In the genomic region with DNA sequence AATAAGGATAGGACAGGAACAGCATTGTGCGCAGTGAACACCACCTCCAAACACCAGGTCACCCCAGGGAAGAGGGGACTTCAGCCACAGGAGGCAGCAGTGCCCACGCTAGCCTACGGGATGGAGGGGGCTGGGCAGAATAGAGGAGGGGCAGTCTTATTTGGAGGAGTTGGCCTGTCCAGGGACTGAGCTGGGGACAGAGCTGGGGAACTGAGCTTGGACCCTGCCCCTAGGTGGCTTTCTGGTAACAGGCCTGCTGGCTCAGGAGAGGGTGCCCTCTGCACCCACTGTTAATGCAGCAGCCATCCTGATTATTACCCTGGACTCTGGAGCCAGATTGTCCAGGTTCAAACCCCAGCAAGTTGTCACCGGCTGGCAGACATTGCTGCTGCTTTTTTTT, we compare ENCODE assay signal across 20 cellular contexts. TPM values are rescaled to one million over a fixed set of nuclear protein-coding genes. Genes with fewer than 3 reads are reported as not detected.
DNase-seq lines count a peak whose midpoint lies in the region; FAIRE-seq and TF ChIP-seq lines count a peak whose summit lies in the region.
"Had no signal": no experiment of that assay in that cellular context is flagged by ENCODE, and none has a peak within 500 bp of the region (broad histone marks: within the 10 kb centered on the region; RNA-seq: fewer than 3 reads in every experiment).

No MANE protein-coding gene starts in this region.

- H3K79me2 ChIP-seq in H1 (ENCODE audit: control insufficient read depth in 1 of 2, insufficient read depth in 2 of 2, low read length in 2 of 2) (peaks cover 0 to 11% of the 10 kb centered on the region in 2 experiments; a peak in 1 of 4 replicates), trophoblast cell (ENCODE audit: control insufficient read depth, insufficient read depth, low read length, poor library complexity) (peaks cover 2% of the 10 kb centered on the region)

- no peak overlapping the region for H4K12ac ChIP-seq in trophoblast cell (ENCODE audit: low read depth, low read length)

- H3K4me1 ChIP-seq in H1 (replicated peaks in 1 of 4; ENCODE audit: control insufficient read depth in 3 of 4, insufficient read depth in 4 of 4, low read length in 3 of 4) = peaks cover 0 to 21% (median 13%) of the 10 kb centered on the region in 4 experiments; a peak in 6 of 7 replicates
- peaks cover 23 to 38% of the 10 kb centered on the region in 2 experiments for H3K4me1 ChIP-seq in trophoblast cell (ENCODE audit: control insufficient read depth in 1 of 2, insufficient read depth in 2 of 2, low read length in 2 of 2)

- H4K91ac ChIP-seq in H1 (replicated peaks; ENCODE audit: insufficient read length, low read length) (no peak overlapping the region), trophoblast cell (ENCODE audit: low read depth, low read length) (no peak overlapping the region)

- H3K9me3 Mint-ChIP-seq in HFFc6 = no peaks in the 10 kb centered on the region
- H3K9me3 Mint-ChIP-seq: CD8-positive, alpha-beta memory T cell had no signal

- H3K14ac ChIP-seq in H1 (ENCODE audit: insufficient read length) (no peak overlapping the region), trophoblast cell (ENCODE audit: low read length) (no peak overlapping the region)

- WGBS in H1 (ENCODE audit: extremely low coverage in 1 of 2, insufficient coverage in 1 of 2, insufficient read length in 1 of 2, insufficient replicate concordance in 2 of 2, low coverage in 1 of 2, low lambda C conversion rate in 2 of 2, missing lambda C conversion rate in 1 of 2), 2 experiments = 81% methylated on average over 4 of the region's 4 CpGs; no CpG with 5 or more reads in 1 of the 2 experiments
- WGBS in trophoblast cell (ENCODE audit: extremely low coverage, insufficient coverage, insufficient read length) = no CpG with 5 or more reads among the region's 4 CpGs

- H3K27ac ChIP-seq in H1 (ENCODE audit: low read depth, low read length) (no peak overlapping the region), trophoblast cell (ENCODE audit: low read depth, low read length) (no peak overlapping the region)
- H3K27ac ChIP-seq: 22Rv1, BLaER1 had no signal

- intact Hi-C loops in posterior vena cava (cut with DNase I) = no loop called here

- DNase-seq in NCI-H82 (lab: John Stamatoyannopoulos, UW) = peak; percentile 5
- DNase-seq in NCI-H82 treated with DMSO at 0.1 percent for 48 hours (lab: John Stamatoyannopoulos, UW; ENCODE audit: unreplicated experiment) = no peak
- no peak for DNase-seq in HFFc6
- no peak for DNase-seq in H1 (ENCODE audit: low read depth in 1 of 2, low spot score in 2 of 2)
- peak; percentile 59 for DNase-seq in posterior vena cava (ENCODE audit: low spot score)
- DNase-seq in activated T-cell treated with anti-CD3 and anti-CD28 coated beads, Interleukin-2, amount 50 U/mL, for 1 hour = no peak
- no peak for DNase-seq in NCI-H345 treated with DMSO at 0.1 percent for 48 hours (lab: John Stamatoyannopoulos, UW; ENCODE audit: unreplicated experiment)
- no peak for DNase-seq in trophoblast cell
- DNase-seq: CD8-positive, alpha-beta memory T cell; DMS79 treated with DMSO at 0.1 percent for 48 hours; KBM-7; NCI-H1417 treated with DMSO at 0.1 percent for 48 hours; NCI-H2029; NCI-H2171; NCI-H446 treated with DMSO at 0.1 percent for 48 hours; SHP77 treated with DMSO at 0.1 percent for 48 hours had no signal

- no peak overlapping the region for H3K27ac Mint-ChIP-seq in HFFc6

- no peak overlapping the region for H3K56ac ChIP-seq in H1 (replicated peaks; ENCODE audit: insufficient read length, low read depth, low read length)

- no peak overlapping the region for H4K8ac ChIP-seq in H1 (ENCODE audit: extremely low read depth, insufficient read depth, low read length)
- no peak overlapping the region for H4K8ac ChIP-seq in trophoblast cell (ENCODE audit: low read depth, low read length)

- H3K18ac ChIP-seq in H1 (ENCODE audit: extremely low read depth, low read length) (no peak overlapping the region), trophoblast cell (ENCODE audit: low read length) (no peak overlapping the region)

- no peak for TF ChIP-seq POLR2A in H1 (IDR thresholded peaks at IDR 0.05; ENCODE audit: control extremely low read depth in 1 of 2, low read depth in 2 of 2, low read length in 2 of 2)

- H2AFZ ChIP-seq in H1 (ENCODE audit: low read length) (no peak overlapping the region), trophoblast cell (ENCODE audit: insufficient read depth, low read length, poor library complexity) (no peak overlapping the region)

- TF ChIP-seq EP300 in H1 (IDR thresholded peaks at IDR 0.05; ENCODE audit: borderline replicate concordance in 1 of 2, low read depth in 2 of 2, low read length in 2 of 2) = no peak

- CTCF ChIA-PET in H1 (lab: Charles Lee; ENCODE audit: partially characterized antibody) = interaction anchor here (0.7 to 13.9 kb wide), 10 partner anchors 8 to 425 kb away, joined by 3 to 210 read pairs (median 4); a partner anchor contains a TSS

- H3K79me1 ChIP-seq in H1 (ENCODE audit: low read depth, low read length) = peaks cover 5% of the 10 kb centered on the region
- peaks cover 8% of the 10 kb centered on the region for H3K79me1 ChIP-seq in trophoblast cell (ENCODE audit: low read length)

- H3K27me3 Mint-ChIP-seq in HFFc6 (ENCODE audit: insufficient read depth) = peaks cover 5% of the 10 kb centered on the region; the same call in 1 of the 2 replicates

- H2BK15ac ChIP-seq in H1 (ENCODE audit: low read length) = peak overlapping the region; percentile 40; the same call in 1 of the 2 replicates

- peaks cover 26% of the 10 kb centered on the region for H3K4me1 Mint-ChIP-seq in HFFc6 (ENCODE audit: low read depth)

- H3K9ac ChIP-seq in H1 (replicated peaks in 1 of 4; ENCODE audit: extremely low read depth in 1 of 4, low read depth in 3 of 4, low read length in 3 of 4) (no peak overlapping the region), trophoblast cell (ENCODE audit: low read length) (no peak overlapping the region)
- H3K9ac ChIP-seq: BLaER1 had no signal

- H2AK5ac ChIP-seq in H1 (ENCODE audit: low read depth, low read length) (no peak overlapping the region), trophoblast cell (ENCODE audit: low read length) (no peak overlapping the region)

- H3K23ac ChIP-seq in H1 (ENCODE audit: insufficient read length) (no peak overlapping the region), trophoblast cell (ENCODE audit: low read length) (no peak overlapping the region)

- peak; percentile 19; the same call in 1 of the 2 replicates for TF ChIP-seq CTCF in HFFc6 (IDR thresholded peaks at IDR 0.05)
- TF ChIP-seq CTCF in H1 (IDR thresholded peaks at IDR 0.05; ENCODE audit: control extremely low read depth in 1 of 3, insufficient read depth in 1 of 3, low read depth in 1 of 3, low read length in 3 of 3) = peak in 2 of 3 experiments; percentile 29 to 41; a peak in 2 of 4 replicates

- H3K4me2 ChIP-seq in H1 (ENCODE audit: insufficient read depth in 1 of 2, low read depth in 2 of 2, low read length in 2 of 2) (no peak overlapping the region), trophoblast cell (ENCODE audit: low read length) (no peak overlapping the region)
- H3K4me2 ChIP-seq: BLaER1 had no signal

- H3K36me3 ChIP-seq in H1 (ENCODE audit: control insufficient read depth in 2 of 4, insufficient read depth in 4 of 4, low read length in 3 of 4) = no peaks in the 10 kb centered on the region
- no peaks in the 10 kb centered on the region for H3K36me3 ChIP-seq in trophoblast cell (ENCODE audit: control insufficient read depth in 1 of 2, insufficient read depth in 2 of 2, low read length in 2 of 2)

- H2BK120ac ChIP-seq in H1 (replicated peaks; ENCODE audit: low read depth, low read length) (no peak overlapping the region), trophoblast cell (ENCODE audit: insufficient read depth, low read length, poor library complexity) (no peak overlapping the region)

- H3K4me3 ChIP-seq in H1 (ENCODE audit: extremely low read depth in 1 of 4, insufficient read depth in 2 of 4, low read depth in 3 of 4, low read length in 4 of 4) (no peak overlapping the region), trophoblast cell (ENCODE audit: low read depth, low read length) (no peak overlapping the region)
- H3K4me3 ChIP-seq: BLaER1 had no signal

- no peaks in the 10 kb centered on the region for H3K9me3 ChIP-seq in H1 (ENCODE audit: insufficient read depth in 2 of 2, low read depth in 1 of 2, low read length in 1 of 2)
- H3K9me3 ChIP-seq in trophoblast cell (ENCODE audit: insufficient read depth, low read depth, low read length) = peaks cover 3% of the 10 kb centered on the region
- H3K9me3 ChIP-seq: BLaER1 had no signal

- H3K27me3 ChIP-seq in H1 (replicated peaks in 1 of 4; ENCODE audit: control insufficient read depth in 3 of 4, extremely low read depth in 1 of 4, insufficient read depth in 3 of 4, low read length in 3 of 4) (peaks cover 0 to 15% (median 4%) of the 10 kb centered on the region in 4 experiments; a peak in 4 of 7 replicates), trophoblast cell (ENCODE audit: insufficient read depth, low read length) (no peaks in the 10 kb centered on the region)
- H3K27me3 ChIP-seq: BLaER1 had no signal

- no peak; a peak in 1 of 4 replicates for TF ChIP-seq RAD21 in H1 (IDR thresholded peaks at IDR 0.05 in 1 of 2, conservative IDR thresholded peaks at IDR 0.05 in 1 of 2; ENCODE audit: low read depth in 2 of 2, low read length in 2 of 2)

- H3K4me3 Mint-ChIP-seq in HFFc6 = no peak overlapping the region

- H3K4ac ChIP-seq in H1 (replicated peaks; ENCODE audit: insufficient read length, low read depth, low read length) (no peak overlapping the region), trophoblast cell (ENCODE audit: low read depth, low read length) (no peak overlapping the region)

- no peak overlapping the region for H2BK12ac ChIP-seq in H1 (ENCODE audit: low read depth, low read length)
- H2BK12ac ChIP-seq in trophoblast cell (ENCODE audit: low read length) = no peak overlapping the region

- H4K5ac ChIP-seq in H1 (ENCODE audit: insufficient read length, low read depth, low read length) = no peak overlapping the region

- H2BK5ac ChIP-seq in H1 (ENCODE audit: low read depth, low read length) (no peak overlapping the region), trophoblast cell (ENCODE audit: low read depth, low read length, poor library complexity) (no peak overlapping the region)

- H3K36me3 Mint-ChIP-seq in HFFc6 (ENCODE audit: low read depth) = no peaks in the 10 kb centered on the region

- POLR2A ChIA-PET in H1 (lab: Charles Lee; ENCODE audit: partially characterized antibody) = interaction anchor here (1.4 to 9.1 kb wide), 4 partner anchors 9 to 50 kb away, joined by 3 to 67 read pairs (median 24); a partner anchor contains a TSS

- H3K23me2 ChIP-seq in H1 (ENCODE audit: low read depth, low read length) = peaks cover 5% of the 10 kb centered on the region; the same call in 1 of the 2 replicates

- peaks cover 6 to 11% of the 10 kb centered on the region in 2 experiments for H4K20me1 ChIP-seq in H1 (replicated peaks in 1 of 2; ENCODE audit: control insufficient read depth in 1 of 2, insufficient read depth in 2 of 2, low read length in 2 of 2)
- H4K20me1 ChIP-seq: BLaER1 had no signal

- no peak overlapping the region for H2BK20ac ChIP-seq in H1 (ENCODE audit: low read length)

- FAIRE-seq in H1 (lab: Jason Lieb, UNC) = no peak
- FAIRE-seq: D721Med had no signal

RNA-seq across cellular contexts. Expression of a gene that starts 9.3 kb away (rescaled TPM):
- 1 to 10 TPM; 3.6 to 4.6 (median 4.1) TPM for total RNA-seq in HFFc6 (2021; fragmentation: NEBNext Ultra II Directional; extraction: Animal tissue kit (Norgen Biotek cat#: 25700))
- total RNA-seq in H1 (2021; fragmentation: NEBNext Ultra II Directional; extraction: Animal tissue kit (Norgen Biotek cat#: 25700)) = 3.5 and 4.0 TPM in 2 replicates
- polyA plus RNA-seq in H1 (2011; rRNA removed) = 7.5 and 10.5 TPM in 2 replicates
- polyA plus RNA-seq in H1 (2011; cell fraction: cytosol; rRNA removed) = 7.6 TPM
- 9.3 TPM for polyA plus RNA-seq in H1 (2011; cell fraction: nucleus; rRNA removed)
- polyA plus RNA-seq in H1 (2012, experiment 1 of 2) = 2.3 to 5.0 TPM (median 4.0 TPM) in 4 replicates
- polyA plus RNA-seq in H1 (2012, experiment 2 of 2) = 4.5 TPM
- polyA plus RNA-seq in H1 (2013, experiment 1 of 2) = 1.3 TPM
- 1.3 TPM for polyA plus RNA-seq in H1 (2013, experiment 2 of 2)
- polyA minus RNA-seq in H1 (2011; rRNA and poly(A)+ RNA removed) = 1.7 and 1.9 TPM in 2 replicates
- 2.7 TPM for polyA minus RNA-seq in H1 (2011; cell fraction: cytosol; rRNA and poly(A)+ RNA removed)
- polyA minus RNA-seq in H1 (2011; cell fraction: nucleus; rRNA and poly(A)+ RNA removed) = 2.6 TPM
- 10 to 100 TPM; 16.9 to 18.3 TPM for total RNA-seq in posterior vena cava
- polyA plus RNA-seq in trophoblast cell (2013) = 7.7 and 8.5 TPM in 2 replicates

RNA-seq across cellular contexts. Expression of a gene that starts 15.4 kb away (rescaled TPM):
- not detected for total RNA-seq in HFFc6 (2021; fragmentation: NEBNext Ultra II Directional; extraction: Animal tissue kit (Norgen Biotek cat#: 25700))
- 8.6 and 10.5 TPM in 2 replicates for total RNA-seq in H1 (2021; fragmentation: NEBNext Ultra II Directional; extraction: Animal tissue kit (Norgen Biotek cat#: 25700))
- 14.8 and 16.5 TPM in 2 replicates for polyA plus RNA-seq in H1 (2011; rRNA removed)
- 6.7 TPM for polyA plus RNA-seq in H1 (2011; cell fraction: cytosol; rRNA removed)
- polyA plus RNA-seq in H1 (2011; cell fraction: nucleus; rRNA removed) = 17.8 TPM
- polyA plus RNA-seq in H1 (2012, experiment 1 of 2) = 7.0 to 10.8 TPM (median 8.9 TPM) in 4 replicates
- 10.2 TPM for polyA plus RNA-seq in H1 (2012, experiment 2 of 2)
- polyA plus RNA-seq in H1 (2013, experiment 1 of 2) = 5.0 TPM
- polyA plus RNA-seq in H1 (2013, experiment 2 of 2) = 5.4 TPM
- 9.6 and 11.4 TPM in 2 replicates for polyA minus RNA-seq in H1 (2011; rRNA and poly(A)+ RNA removed)
- polyA minus RNA-seq in H1 (2011; cell fraction: cytosol; rRNA and poly(A)+ RNA removed) = 5.7 TPM
- polyA minus RNA-seq in H1 (2011; cell fraction: nucleus; rRNA and poly(A)+ RNA removed) = 5.4 TPM
- under 1 TPM; 0.05 to 0.32 TPM for total RNA-seq in posterior vena cava
- polyA plus RNA-seq in trophoblast cell (2013) = 3.8 and 3.9 TPM in 2 replicates
- total RNA-seq: G401 had no signal

RNA-seq across cellular contexts. Expression of a gene that starts 40.7 kb away (rescaled TPM):
- total RNA-seq in HFFc6 (2021; fragmentation: NEBNext Ultra II Directional; extraction: Animal tissue kit (Norgen Biotek cat#: 25700)) = 10 to 100 TPM; 24.4 to 28.9 (median 24.9) TPM
- 28.9 and 29.9 TPM in 2 replicates for total RNA-seq in H1 (2021; fragmentation: NEBNext Ultra II Directional; extraction: Animal tissue kit (Norgen Biotek cat#: 25700))
- 24.0 and 29.5 TPM in 2 replicates for polyA plus RNA-seq in H1 (2011; rRNA removed)
- 30.4 TPM for polyA plus RNA-seq in H1 (2011; cell fraction: cytosol; rRNA removed)
- polyA plus RNA-seq in H1 (2011; cell fraction: nucleus; rRNA removed) = 46.7 TPM
- polyA plus RNA-seq in H1 (2012, experiment 1 of 2) = 20.5 to 27.4 TPM (median 25.8 TPM) in 4 replicates
- polyA plus RNA-seq in H1 (2012, experiment 2 of 2) = 20.5 TPM
- 13.6 TPM for polyA plus RNA-seq in H1 (2013, experiment 1 of 2)
- polyA plus RNA-seq in H1 (2013, experiment 2 of 2) = 13.6 TPM
- polyA minus RNA-seq in H1 (2011; rRNA and poly(A)+ RNA removed) = 24.3 and 27.0 TPM in 2 replicates
- 14.3 TPM for polyA minus RNA-seq in H1 (2011; cell fraction: cytosol; rRNA and poly(A)+ RNA removed)
- polyA minus RNA-seq in H1 (2011; cell fraction: nucleus; rRNA and poly(A)+ RNA removed) = 11.3 TPM
- 10 to 100 TPM; 29.2 to 31.1 TPM for total RNA-seq in posterior vena cava
- polyA plus RNA-seq in trophoblast cell (2013) = 407 and 429 TPM in 2 replicates

Comparison
In these comparisons a context has a peak if more than half of its experiments do, and no peak if none do; other contexts are left out.
1. DNase-seq: peak in NCI-H82 (single experiment) and posterior vena cava (single experiment); none in NCI-H82 treated with DMSO at 0.1 percent for 48 hours (single experiment), HFFc6 (single experiment), H1 (0 of 2), activated T-cell treated with anti-CD3 and anti-CD28 coated beads, Interleukin-2, amount 50 U/mL, for 1 hour (single experiment), NCI-H345 treated with DMSO at 0.1 percent for 48 hours (single experiment) and trophoblast cell (0 of 2).